1 cellular context compared by ENCODE assay signal in the genomic region with DNA sequence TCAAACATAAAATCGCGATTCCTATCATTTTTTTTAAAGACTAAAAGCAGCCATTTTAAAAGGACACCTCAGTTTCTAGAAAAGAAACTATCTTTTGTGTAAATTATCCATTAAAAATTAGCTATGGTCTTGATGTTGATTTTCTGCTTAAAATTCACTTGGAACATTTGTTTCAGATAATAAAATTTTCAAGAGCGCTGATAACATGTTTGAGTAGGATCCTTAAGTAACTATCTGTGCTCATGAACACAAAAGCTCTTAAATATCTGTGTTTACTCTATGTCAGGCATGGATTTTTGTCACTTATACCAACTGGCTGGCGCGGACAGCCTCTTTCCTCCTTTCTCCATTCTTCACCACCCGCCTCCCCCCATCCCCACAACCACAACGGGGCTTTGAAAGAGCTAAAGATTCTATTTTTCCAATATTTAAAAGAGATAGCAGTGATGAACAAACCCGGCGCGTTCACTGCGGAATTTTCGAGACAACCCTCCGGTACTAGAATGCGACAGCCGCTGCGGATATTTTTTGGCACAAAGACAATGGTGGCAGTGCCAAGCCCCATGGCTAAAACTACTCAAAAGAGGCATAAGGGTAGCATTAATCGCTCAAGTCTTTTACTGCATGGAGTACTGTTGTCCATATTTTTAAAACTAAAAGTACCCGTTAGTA.
A peak's percentile ranks its signal among the peaks of the same experiment; 100 is the strongest.
TF ChIP-seq lines count a peak whose summit lies in the region.

No MANE protein-coding gene starts in this region.

TF ChIP-seq in HEK293, 187 proteins besides CTCF, POLR2A, EP300 and RAD21 (continued from another document and continues in another):
- TF ChIP-seq, protein P1, sequence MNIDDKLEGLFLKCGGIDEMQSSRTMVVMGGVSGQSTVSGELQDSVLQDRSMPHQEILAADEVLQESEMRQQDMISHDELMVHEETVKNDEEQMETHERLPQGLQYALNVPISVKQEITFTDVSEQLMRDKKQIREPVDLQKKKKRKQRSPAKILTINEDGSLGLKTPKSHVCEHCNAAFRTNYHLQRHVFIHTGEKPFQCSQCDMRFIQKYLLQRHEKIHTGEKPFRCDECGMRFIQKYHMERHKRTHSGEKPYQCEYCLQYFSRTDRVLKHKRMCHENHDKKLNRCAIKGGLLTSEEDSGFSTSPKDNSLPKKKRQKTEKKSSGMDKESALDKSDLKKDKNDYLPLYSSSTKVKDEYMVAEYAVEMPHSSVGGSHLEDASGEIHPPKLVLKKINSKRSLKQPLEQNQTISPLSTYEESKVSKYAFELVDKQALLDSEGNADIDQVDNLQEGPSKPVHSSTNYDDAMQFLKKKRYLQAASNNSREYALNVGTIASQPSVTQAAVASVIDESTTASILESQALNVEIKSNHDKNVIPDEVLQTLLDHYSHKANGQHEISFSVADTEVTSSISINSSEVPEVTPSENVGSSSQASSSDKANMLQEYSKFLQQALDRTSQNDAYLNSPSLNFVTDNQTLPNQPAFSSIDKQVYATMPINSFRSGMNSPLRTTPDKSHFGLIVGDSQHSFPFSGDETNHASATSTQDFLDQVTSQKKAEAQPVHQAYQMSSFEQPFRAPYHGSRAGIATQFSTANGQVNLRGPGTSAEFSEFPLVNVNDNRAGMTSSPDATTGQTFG (tag by site-specific recombination; IDR thresholded peaks at IDR 0.05; ENCODE audit: borderline replicate concordance) = no peak
- TF ChIP-seq ZFP3 (tag by site-specific recombination; IDR thresholded peaks at IDR 0.05; ENCODE audit: low read depth) (no peak), WT1 (tag by site-specific recombination; IDR thresholded peaks at IDR 0.05) (no peak), SP3 (tag by site-specific recombination; IDR thresholded peaks at IDR 0.05) (no peak), ZBTB20 (tag by site-specific recombination; IDR thresholded peaks at IDR 0.05) (no peak), KLF1 (tag by site-specific recombination; IDR thresholded peaks at IDR 0.05) (no peak), ZNF501 (tag by site-specific recombination; IDR thresholded peaks at IDR 0.05) (no peak), ZFP69B (tag by site-specific recombination; IDR thresholded peaks at IDR 0.05) (no peak), ZNF132 (tag by site-specific recombination; IDR thresholded peaks at IDR 0.05; ENCODE audit: borderline replicate concordance) (no peak), ZNF561 (tag by site-specific recombination; IDR thresholded peaks at IDR 0.05; ENCODE audit: borderline replicate concordance) (no peak), FEZF1 (tag by site-specific recombination; IDR thresholded peaks at IDR 0.05) (peak; percentile 71; the same call in 1 of the 2 replicates), PRDM1 (tag by site-specific recombination; IDR thresholded peaks at IDR 0.05) (no peak), ZNF843 (tag by site-specific recombination; IDR thresholded peaks at IDR 0.05) (peak; percentile 5; the same call in 1 of the 2 replicates), ZNF560 (tag by site-specific recombination; IDR thresholded peaks at IDR 0.05; ENCODE audit: borderline replicate concordance) (no peak), ZNF837 (tag by site-specific recombination; IDR thresholded peaks at IDR 0.05) (no peak), ZNF10 (tag by site-specific recombination; IDR thresholded peaks at IDR 0.05) (no peak), ZNF777 (tag by site-specific recombination; IDR thresholded peaks at IDR 0.05; ENCODE audit: borderline replicate concordance) (no peak), ZNF664 (tag by site-specific recombination; IDR thresholded peaks at IDR 0.05) (no peak), ZNF558 (tag by site-specific recombination; IDR thresholded peaks at IDR 0.05) (no peak), ZNF654 (tag by site-specific recombination; IDR thresholded peaks at IDR 0.05; ENCODE audit: low read depth) (no peak), SETDB1 (IDR thresholded peaks at IDR 0.05; ENCODE audit: insufficient read length, low read length) (no peak), ZBTB7A (tag by site-specific recombination; IDR thresholded peaks at IDR 0.05; ENCODE audit: low read depth) (no peak), OSR2 (tag by site-specific recombination; IDR thresholded peaks at IDR 0.05) (no peak)
- TF ChIP-seq, protein P2, sequence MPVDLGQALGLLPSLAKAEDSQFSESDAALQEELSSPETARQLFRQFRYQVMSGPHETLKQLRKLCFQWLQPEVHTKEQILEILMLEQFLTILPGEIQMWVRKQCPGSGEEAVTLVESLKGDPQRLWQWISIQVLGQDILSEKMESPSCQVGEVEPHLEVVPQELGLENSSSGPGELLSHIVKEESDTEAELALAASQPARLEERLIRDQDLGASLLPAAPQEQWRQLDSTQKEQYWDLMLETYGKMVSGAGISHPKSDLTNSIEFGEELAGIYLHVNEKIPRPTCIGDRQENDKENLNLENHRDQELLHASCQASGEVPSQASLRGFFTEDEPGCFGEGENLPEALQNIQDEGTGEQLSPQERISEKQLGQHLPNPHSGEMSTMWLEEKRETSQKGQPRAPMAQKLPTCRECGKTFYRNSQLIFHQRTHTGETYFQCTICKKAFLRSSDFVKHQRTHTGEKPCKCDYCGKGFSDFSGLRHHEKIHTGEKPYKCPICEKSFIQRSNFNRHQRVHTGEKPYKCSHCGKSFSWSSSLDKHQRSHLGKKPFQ (tag by site-specific recombination; IDR thresholded peaks at IDR 0.05) = no peak
- TF ChIP-seq, protein P3, sequence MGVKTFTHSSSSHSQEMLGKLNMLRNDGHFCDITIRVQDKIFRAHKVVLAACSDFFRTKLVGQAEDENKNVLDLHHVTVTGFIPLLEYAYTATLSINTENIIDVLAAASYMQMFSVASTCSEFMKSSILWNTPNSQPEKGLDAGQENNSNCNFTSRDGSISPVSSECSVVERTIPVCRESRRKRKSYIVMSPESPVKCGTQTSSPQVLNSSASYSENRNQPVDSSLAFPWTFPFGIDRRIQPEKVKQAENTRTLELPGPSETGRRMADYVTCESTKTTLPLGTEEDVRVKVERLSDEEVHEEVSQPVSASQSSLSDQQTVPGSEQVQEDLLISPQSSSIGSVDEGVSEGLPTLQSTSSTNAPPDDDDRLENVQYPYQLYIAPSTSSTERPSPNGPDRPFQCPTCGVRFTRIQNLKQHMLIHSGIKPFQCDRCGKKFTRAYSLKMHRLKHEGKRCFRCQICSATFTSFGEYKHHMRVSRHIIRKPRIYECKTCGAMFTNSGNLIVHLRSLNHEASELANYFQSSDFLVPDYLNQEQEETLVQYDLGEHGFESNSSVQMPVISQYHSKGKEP (tag by site-specific recombination; IDR thresholded peaks at IDR 0.05) = no peak
- TF ChIP-seq, protein P4, sequence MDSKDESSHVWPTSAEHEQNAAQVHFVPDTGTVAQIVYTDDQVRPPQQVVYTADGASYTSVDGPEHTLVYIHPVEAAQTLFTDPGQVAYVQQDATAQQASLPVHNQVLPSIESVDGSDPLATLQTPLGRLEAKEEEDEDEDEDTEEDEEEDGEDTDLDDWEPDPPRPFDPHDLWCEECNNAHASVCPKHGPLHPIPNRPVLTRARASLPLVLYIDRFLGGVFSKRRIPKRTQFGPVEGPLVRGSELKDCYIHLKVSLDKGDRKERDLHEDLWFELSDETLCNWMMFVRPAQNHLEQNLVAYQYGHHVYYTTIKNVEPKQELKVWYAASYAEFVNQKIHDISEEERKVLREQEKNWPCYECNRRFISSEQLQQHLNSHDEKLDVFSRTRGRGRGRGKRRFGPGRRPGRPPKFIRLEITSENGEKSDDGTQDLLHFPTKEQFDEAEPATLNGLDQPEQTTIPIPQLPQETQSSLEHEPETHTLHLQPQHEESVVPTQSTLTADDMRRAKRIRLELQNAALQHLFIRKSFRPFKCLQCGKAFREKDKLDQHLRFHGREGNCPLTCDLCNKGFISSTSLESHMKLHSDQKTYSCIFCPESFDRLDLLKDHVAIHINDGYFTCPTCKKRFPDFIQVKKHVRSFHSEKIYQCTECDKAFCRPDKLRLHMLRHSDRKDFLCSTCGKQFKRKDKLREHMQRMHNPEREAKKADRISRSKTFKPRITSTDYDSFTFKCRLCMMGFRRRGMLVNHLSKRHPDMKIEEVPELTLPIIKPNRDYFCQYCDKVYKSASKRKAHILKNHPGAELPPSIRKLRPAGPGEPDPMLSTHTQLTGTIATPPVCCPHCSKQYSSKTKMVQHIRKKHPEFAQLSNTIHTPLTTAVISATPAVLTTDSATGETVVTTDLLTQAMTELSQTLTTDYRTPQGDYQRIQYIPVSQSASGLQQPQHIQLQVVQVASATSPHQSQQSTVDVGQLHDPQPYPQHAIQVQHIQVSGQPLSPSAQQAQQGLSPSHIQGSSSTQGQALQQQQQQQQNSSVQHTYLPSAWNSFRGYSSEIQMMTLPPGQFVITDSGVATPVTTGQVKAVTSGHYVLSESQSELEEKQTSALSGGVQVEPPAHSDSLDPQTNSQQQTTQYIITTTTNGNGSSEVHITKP (tag by site-specific recombination; IDR thresholded peaks at IDR 0.05) = peak; percentile 47; the same call in 1 of the 2 replicates
- TF ChIP-seq, protein P5, sequence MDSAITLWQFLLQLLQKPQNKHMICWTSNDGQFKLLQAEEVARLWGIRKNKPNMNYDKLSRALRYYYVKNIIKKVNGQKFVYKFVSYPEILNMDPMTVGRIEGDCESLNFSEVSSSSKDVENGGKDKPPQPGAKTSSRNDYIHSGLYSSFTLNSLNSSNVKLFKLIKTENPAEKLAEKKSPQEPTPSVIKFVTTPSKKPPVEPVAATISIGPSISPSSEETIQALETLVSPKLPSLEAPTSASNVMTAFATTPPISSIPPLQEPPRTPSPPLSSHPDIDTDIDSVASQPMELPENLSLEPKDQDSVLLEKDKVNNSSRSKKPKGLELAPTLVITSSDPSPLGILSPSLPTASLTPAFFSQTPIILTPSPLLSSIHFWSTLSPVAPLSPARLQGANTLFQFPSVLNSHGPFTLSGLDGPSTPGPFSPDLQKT (IDR thresholded peaks at IDR 0.05; ENCODE audit: borderline replicate concordance, low read depth, low read length) = no peak
- TF ChIP-seq, protein P6, sequence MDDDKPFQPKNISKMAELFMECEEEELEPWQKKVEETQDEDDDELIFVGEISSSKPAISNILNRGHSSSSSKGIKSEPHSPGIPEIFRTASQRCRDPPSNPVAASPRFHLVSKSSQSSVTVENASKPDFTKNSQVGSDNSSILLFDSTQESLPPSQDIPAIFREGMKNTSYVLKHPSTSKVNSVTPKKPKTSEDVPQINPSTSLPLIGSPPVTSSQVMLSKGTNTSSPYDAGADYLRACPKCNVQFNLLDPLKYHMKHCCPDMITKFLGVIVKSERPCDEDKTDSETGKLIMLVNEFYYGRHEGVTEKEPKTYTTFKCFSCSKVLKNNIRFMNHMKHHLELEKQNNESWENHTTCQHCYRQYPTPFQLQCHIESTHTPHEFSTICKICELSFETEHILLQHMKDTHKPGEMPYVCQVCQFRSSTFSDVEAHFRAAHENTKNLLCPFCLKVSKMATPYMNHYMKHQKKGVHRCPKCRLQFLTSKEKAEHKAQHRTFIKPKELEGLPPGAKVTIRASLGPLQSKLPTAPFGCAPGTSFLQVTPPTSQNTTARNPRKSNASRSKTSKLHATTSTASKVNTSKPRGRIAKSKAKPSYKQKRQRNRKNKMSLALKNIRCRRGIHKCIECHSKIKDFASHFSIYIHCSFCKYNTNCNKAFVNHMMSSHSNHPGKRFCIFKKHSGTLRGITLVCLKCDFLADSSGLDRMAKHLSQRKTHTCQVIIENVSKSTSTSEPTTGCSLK (tag by site-specific recombination; IDR thresholded peaks at IDR 0.05) = no peak
- TF ChIP-seq, protein P7, sequence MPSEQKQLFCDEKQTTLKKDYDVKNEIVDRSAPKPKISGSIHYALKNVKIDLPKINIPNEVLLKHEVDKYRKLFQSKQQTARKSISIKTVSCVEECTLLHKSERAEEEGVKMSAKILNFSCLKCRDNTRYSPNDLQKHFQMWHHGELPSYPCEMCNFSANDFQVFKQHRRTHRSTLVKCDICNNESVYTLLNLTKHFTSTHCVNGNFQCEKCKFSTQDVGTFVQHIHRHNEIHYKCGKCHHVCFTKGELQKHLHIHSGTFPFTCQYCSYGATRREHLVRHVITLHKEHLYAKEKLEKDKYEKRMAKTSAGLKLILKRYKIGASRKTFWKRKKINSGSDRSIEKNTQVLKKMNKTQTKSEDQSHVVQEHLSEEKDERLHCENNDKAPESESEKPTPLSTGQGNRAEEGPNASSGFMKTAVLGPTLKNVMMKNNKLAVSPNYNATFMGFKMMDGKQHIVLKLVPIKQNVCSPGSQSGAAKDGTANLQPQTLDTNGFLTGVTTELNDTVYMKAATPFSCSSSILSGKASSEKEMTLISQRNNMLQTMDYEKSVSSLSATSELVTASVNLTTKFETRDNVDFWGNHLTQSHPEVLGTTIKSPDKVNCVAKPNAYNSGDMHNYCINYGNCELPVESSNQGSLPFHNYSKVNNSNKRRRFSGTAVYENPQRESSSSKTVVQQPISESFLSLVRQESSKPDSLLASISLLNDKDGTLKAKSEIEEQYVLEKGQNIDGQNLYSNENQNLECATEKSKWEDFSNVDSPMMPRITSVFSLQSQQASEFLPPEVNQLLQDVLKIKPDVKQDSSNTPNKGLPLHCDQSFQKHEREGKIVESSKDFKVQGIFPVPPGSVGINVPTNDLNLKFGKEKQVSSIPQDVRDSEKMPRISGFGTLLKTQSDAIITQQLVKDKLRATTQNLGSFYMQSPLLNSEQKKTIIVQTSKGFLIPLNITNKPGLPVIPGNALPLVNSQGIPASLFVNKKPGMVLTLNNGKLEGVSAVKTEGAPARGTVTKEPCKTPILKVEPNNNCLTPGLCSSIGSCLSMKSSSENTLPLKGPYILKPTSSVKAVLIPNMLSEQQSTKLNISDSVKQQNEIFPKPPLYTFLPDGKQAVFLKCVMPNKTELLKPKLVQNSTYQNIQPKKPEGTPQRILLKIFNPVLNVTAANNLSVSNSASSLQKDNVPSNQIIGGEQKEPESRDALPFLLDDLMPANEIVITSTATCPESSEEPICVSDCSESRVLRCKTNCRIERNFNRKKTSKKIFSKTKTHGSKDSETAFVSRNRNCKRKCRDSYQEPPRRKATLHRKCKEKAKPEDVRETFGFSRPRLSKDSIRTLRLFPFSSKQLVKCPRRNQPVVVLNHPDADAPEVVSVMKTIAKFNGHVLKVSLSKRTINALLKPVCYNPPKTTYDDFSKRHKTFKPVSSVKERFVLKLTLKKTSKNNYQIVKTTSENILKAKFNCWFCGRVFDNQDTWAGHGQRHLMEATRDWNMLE (tag by site-specific recombination; conservative IDR thresholded peaks at IDR 0.05; ENCODE audit: low read depth) = no peak
- TF ChIP-seq, protein P8, sequence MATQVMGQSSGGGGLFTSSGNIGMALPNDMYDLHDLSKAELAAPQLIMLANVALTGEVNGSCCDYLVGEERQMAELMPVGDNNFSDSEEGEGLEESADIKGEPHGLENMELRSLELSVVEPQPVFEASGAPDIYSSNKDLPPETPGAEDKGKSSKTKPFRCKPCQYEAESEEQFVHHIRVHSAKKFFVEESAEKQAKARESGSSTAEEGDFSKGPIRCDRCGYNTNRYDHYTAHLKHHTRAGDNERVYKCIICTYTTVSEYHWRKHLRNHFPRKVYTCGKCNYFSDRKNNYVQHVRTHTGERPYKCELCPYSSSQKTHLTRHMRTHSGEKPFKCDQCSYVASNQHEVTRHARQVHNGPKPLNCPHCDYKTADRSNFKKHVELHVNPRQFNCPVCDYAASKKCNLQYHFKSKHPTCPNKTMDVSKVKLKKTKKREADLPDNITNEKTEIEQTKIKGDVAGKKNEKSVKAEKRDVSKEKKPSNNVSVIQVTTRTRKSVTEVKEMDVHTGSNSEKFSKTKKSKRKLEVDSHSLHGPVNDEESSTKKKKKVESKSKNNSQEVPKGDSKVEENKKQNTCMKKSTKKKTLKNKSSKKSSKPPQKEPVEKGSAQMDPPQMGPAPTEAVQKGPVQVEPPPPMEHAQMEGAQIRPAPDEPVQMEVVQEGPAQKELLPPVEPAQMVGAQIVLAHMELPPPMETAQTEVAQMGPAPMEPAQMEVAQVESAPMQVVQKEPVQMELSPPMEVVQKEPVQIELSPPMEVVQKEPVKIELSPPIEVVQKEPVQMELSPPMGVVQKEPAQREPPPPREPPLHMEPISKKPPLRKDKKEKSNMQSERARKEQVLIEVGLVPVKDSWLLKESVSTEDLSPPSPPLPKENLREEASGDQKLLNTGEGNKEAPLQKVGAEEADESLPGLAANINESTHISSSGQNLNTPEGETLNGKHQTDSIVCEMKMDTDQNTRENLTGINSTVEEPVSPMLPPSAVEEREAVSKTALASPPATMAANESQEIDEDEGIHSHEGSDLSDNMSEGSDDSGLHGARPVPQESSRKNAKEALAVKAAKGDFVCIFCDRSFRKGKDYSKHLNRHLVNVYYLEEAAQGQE (tag by site-specific recombination; IDR thresholded peaks at IDR 0.05) = no peak
